ENCODE assay signal across 1 cellular context in genomic region chr19:47470447-47471195, GRCh38.
TF ChIP-seq lines count a peak whose summit lies in the region.

No MANE protein-coding gene starts in this region.

TF ChIP-seq in HepG2, 621 proteins besides CTCF, POLR2A, EP300 and RAD21:
- no peak for TF ChIP-seq MEIS1 (CRISPR knock-in tag; IDR thresholded peaks at IDR 0.05; ENCODE audit: borderline replicate concordance)
- TF ChIP-seq ZMYM3 (CRISPR knock-in tag; IDR thresholded peaks at IDR 0.05) = peak; percentile 61; the same call in 1 of the 2 replicates
TF ChIP-seq in HepG2: peak in this region for 1.
